ENCODE assay signal across 11 cellular contexts in the genomic region with DNA sequence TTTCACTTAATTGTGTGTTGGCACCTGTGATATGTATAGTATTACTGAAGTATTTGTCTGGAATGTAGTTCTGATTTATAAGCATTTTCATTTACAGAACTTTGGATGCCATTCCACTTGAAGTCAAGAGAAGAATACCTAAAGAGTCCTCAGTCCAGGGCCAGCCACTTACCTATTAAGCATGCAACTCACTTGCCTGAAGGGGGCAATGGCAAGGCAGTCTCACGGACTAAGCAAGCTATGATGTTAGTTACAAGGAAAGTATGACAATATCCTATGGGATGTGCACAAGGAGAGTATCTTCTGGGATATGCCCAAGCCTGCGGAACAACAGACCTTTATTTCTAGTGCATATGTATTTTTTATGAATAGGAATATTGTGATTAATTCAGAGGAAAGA.
"Had no signal": no experiment of that assay in that cellular context is flagged by ENCODE, and none has a peak within 500 bp of the region (broad histone marks: within the 10 kb centered on the region; RNA-seq: fewer than 3 reads in every experiment).

No MANE protein-coding gene starts in this region.

- H3K9me3 ChIP-seq: colonic mucosa, lower lobe of right lung, transverse colon had no signal

- DNase-seq: activated CD4-positive, alpha-beta T cell treated with anti-CD3 and anti-CD28 coated beads, Interleukin-2, amount 50 U/mL, for 1 hour; activated naive CD4-positive, alpha-beta T cell treated with anti-CD3 and anti-CD28 coated beads for 36 hours; activated T-cell treated with anti-CD3 and anti-CD28 coated beads for 4 hours; colonic mucosa; effector CD4-positive, alpha-beta T cell; lower lobe of right lung; midbrain; T-helper 17 cell; transverse colon had no signal

- H3K27ac ChIP-seq: colonic mucosa, lower lobe of right lung, parathyroid adenoma, transverse colon had no signal

- H3K4me3 ChIP-seq: colonic mucosa, lower lobe of right lung, transverse colon had no signal

- ATAC-seq: activated T-helper 17 cell treated with anti-CD3 and anti-CD28 coated beads, Interleukin-2, amount 50 U/mL, for 72 hours; T-helper 17 cell had no signal

- H3K36me3 ChIP-seq: colonic mucosa, lower lobe of right lung, transverse colon had no signal

- H3K27me3 ChIP-seq: colonic mucosa, transverse colon had no signal
